Comparison of ENCODE assay signal across 8 cellular contexts in genomic region chr3:79497447-79498111, GRCh38.
A peak's percentile ranks its signal among the peaks of the same experiment; 100 is the strongest.
DNase-seq lines count a peak whose midpoint lies in the region; ATAC-seq and TF ChIP-seq lines count a peak whose summit lies in the region.

No MANE protein-coding gene starts in this region.

- whole genome bisulfite sequencing in esophagus muscularis mucosa = 29% methylated on average over 7 of the region's 7 CpGs
- WGBS in thyroid gland, 2 donors = 32 to 33% methylated on average over 7 of the region's 7 CpGs

- H3K4me1 ChIP-seq in cardiac muscle cell (ENCODE audit: low read depth) = no peaks in the 10 kb centered on the region
- H3K4me1 ChIP-seq in esophagus muscularis mucosa = no peaks in the 10 kb centered on the region
- no peaks in the 10 kb centered on the region for H3K4me1 ChIP-seq in thyroid gland

- DNase-seq in cardiac muscle cell (ENCODE audit: low read depth in 1 of 2, low spot score in 1 of 2) = peak; percentile 23 to 38
- DNase-seq in left ventricle myocardium superior = no peak
- DNase-seq in NCI-H82 treated with DMSO at 0.1 percent for 48 hours (lab: John Stamatoyannopoulos, UW; ENCODE audit: unreplicated experiment) = peak; percentile 2
- DNase-seq in esophagus muscularis mucosa (ENCODE audit: extremely low spot score) = no peak
- DNase-seq in thyroid gland = no peak
- no peak for DNase-seq in activated CD4-positive, alpha-beta T cell treated with anti-CD3 and anti-CD28 coated beads, Interleukin-2, amount 50 U/mL, for 1 hour
- no peak for DNase-seq in activated CD4-positive, alpha-beta memory T cell treated with anti-CD3 and anti-CD28 coated beads for 36 hours

- no peaks in the 10 kb centered on the region for H3K4me1 Mint-ChIP-seq in activated CD4-positive, alpha-beta memory T cell treated with anti-CD3 and anti-CD28 coated beads for 36 hours (ENCODE audit: low read depth)

- H3K27ac Mint-ChIP-seq in activated CD4-positive, alpha-beta memory T cell treated with anti-CD3 and anti-CD28 coated beads for 36 hours = no peak overlapping the region

- H3K9me3 ChIP-seq in cardiac muscle cell (ENCODE audit: low read depth) = no peaks in the 10 kb centered on the region
- H3K9me3 ChIP-seq in esophagus muscularis mucosa = no peaks in the 10 kb centered on the region
- H3K9me3 ChIP-seq in thyroid gland = no peaks in the 10 kb centered on the region

- H3K4me3 ChIP-seq in cardiac muscle cell (no peak overlapping the region), esophagus muscularis mucosa (no peak overlapping the region), thyroid gland (replicated peaks in 1 of 3) (no peak overlapping the region)

- H3K9me3 Mint-ChIP-seq in activated CD4-positive, alpha-beta memory T cell treated with anti-CD3 and anti-CD28 coated beads for 36 hours = peaks cover 5% of the 10 kb centered on the region

- H3K36me3 ChIP-seq in cardiac muscle cell (no peaks in the 10 kb centered on the region), esophagus muscularis mucosa (no peaks in the 10 kb centered on the region), thyroid gland (no peaks in the 10 kb centered on the region)

- no peak overlapping the region for H3K27ac ChIP-seq in cardiac muscle cell
- no peak overlapping the region for H3K27ac ChIP-seq in esophagus muscularis mucosa (replicated peaks in 1 of 4)
- H3K27ac ChIP-seq in thyroid gland = no peak overlapping the region

- H3K27me3 Mint-ChIP-seq in activated CD4-positive, alpha-beta memory T cell treated with anti-CD3 and anti-CD28 coated beads for 36 hours = no peaks in the 10 kb centered on the region

- CTCF ChIA-PET in activated CD4-positive, alpha-beta memory T cell treated with anti-CD3 and anti-CD28 coated beads for 36 hours (lab: Charles Lee) = no interaction called here

- H3K27me3 ChIP-seq in cardiac muscle cell (no peaks in the 10 kb centered on the region), esophagus muscularis mucosa (no peaks in the 10 kb centered on the region), thyroid gland (no peaks in the 10 kb centered on the region)

- TF ChIP-seq EP300 in esophagus muscularis mucosa (IDR thresholded peaks at IDR 0.05) = no peak

- TF ChIP-seq POLR2A in esophagus muscularis mucosa (IDR thresholded peaks at IDR 0.05; ENCODE audit: low read depth) (no peak), thyroid gland (IDR thresholded peaks at IDR 0.05) (no peak)

- TF ChIP-seq CTCF in cardiac muscle cell (IDR thresholded peaks at IDR 0.05; ENCODE audit: low read depth, low read length) = peak; percentile 69
- peak; percentile 37 to 66 (median 62) for TF ChIP-seq CTCF in esophagus muscularis mucosa (IDR thresholded peaks at IDR 0.05)
- TF ChIP-seq CTCF in thyroid gland (IDR thresholded peaks at IDR 0.05) = peak in 4 of 6 experiments; percentile 45 to 68 (median 52)

- ATAC-seq in left ventricle myocardium superior = no peak
- ATAC-seq in HG03045 (IDR thresholded peaks at IDR 0.05; ENCODE audit: unreplicated experiment) = no peak

- H3K4me3 Mint-ChIP-seq in activated CD4-positive, alpha-beta memory T cell treated with anti-CD3 and anti-CD28 coated beads for 36 hours = no peak overlapping the region

- no peaks in the 10 kb centered on the region for H3K36me3 Mint-ChIP-seq in activated CD4-positive, alpha-beta memory T cell treated with anti-CD3 and anti-CD28 coated beads for 36 hours

- POLR2A ChIA-PET in activated CD4-positive, alpha-beta memory T cell treated with anti-CD3 and anti-CD28 coated beads for 36 hours (lab: Charles Lee) = no interaction called here

- intact Hi-C loops in left ventricle myocardium superior (cut with micrococcal nuclease) = no loop called here
- intact Hi-C loops in esophagus muscularis mucosa (cut with DNase I) = no loop called here
- intact Hi-C loops in thyroid gland (cut with DNase I) = no loop called here
- intact Hi-C loops in activated CD4-positive, alpha-beta memory T cell treated with anti-CD3 and anti-CD28 coated beads for 36 hours (cut with micrococcal nuclease) = loop anchor here (5.0 kb wide), 1 partner anchor 835 kb away; no protein-coding TSS in a partner anchor

Comparison
In these comparisons a context has a peak if more than half of its experiments do, and no peak if none do; other contexts are left out.
1. DNase-seq: peak in cardiac muscle cell (2 of 2) and NCI-H82 treated with DMSO at 0.1 percent for 48 hours (single experiment); none in left ventricle myocardium superior (single experiment), esophagus muscularis mucosa (single experiment), thyroid gland (0 of 2), activated CD4-positive, alpha-beta T cell treated with anti-CD3 and anti-CD28 coated beads, Interleukin-2, amount 50 U/mL, for 1 hour (single experiment) and activated CD4-positive, alpha-beta memory T cell treated with anti-CD3 and anti-CD28 coated beads for 36 hours (single experiment).
2. Peak in every context shown above with its lines, with median percentiles within 50 percentile points of each other: CTCF ChIP-seq.